In genomic region chr16:81728435-81728834, GRCh38 we compare ENCODE assay signal across 18 cellular contexts. TPM values are rescaled to one million over a fixed set of nuclear protein-coding genes. Genes with fewer than 3 reads are reported as not detected.
A peak's percentile ranks its signal among the peaks of the same experiment; 100 is the strongest.
DNase-seq lines count a peak whose midpoint lies in the region; ATAC-seq, FAIRE-seq and TF ChIP-seq lines count a peak whose summit lies in the region.
"Had no signal": no experiment of that assay in that cellular context is flagged by ENCODE, and none has a peak within 500 bp of the region (broad histone marks: within the 10 kb centered on the region; RNA-seq: fewer than 3 reads in every experiment).

No MANE protein-coding gene starts in this region.

- H4K20me1 ChIP-seq in HepG2 (ENCODE audit: insufficient read depth, low read length) (no peaks in the 10 kb centered on the region), OCI-LY7 (ENCODE audit: insufficient read depth, low read length) (no peaks in the 10 kb centered on the region), keratinocyte (ENCODE audit: control insufficient read depth, extremely low read depth, insufficient read depth, low read length) (no peaks in the 10 kb centered on the region)

- TF ChIP-seq EP300 in HepG2 (IDR thresholded peaks at IDR 0.05; ENCODE audit: low read depth in 2 of 2, low read length in 2 of 2): no peak
- TF ChIP-seq EP300 in HepG2 (CRISPR knock-in tag; IDR thresholded peaks at IDR 0.05; ENCODE audit: borderline replicate concordance): no peak
- TF ChIP-seq EP300 in gastroesophageal sphincter (IDR thresholded peaks at IDR 0.05): no peak

- H3K9me2 ChIP-seq in OCI-LY7 (ENCODE audit: insufficient read depth, low read length): no peaks in the 10 kb centered on the region

- POLR2A ChIA-PET in HepG2 (lab: Yijun Ruan, JAX) (interaction anchor here (0.6 kb wide), 1 partner anchor 146 kb away, joined by 4 read pairs; no protein-coding TSS in a partner anchor), OCI-LY7 (lab: Charles Lee) (interaction anchor here (0.6 kb wide), 4 partner anchors 119 to 337 kb away, joined by 3 to 4 read pairs (median 3); no protein-coding TSS in a partner anchor)

- peaks cover 15% of the 10 kb centered on the region; the same call in 1 of the 2 replicates for H3K4me1 ChIP-seq in HepG2 (ENCODE audit: insufficient read depth, low read length)
- H3K4me1 ChIP-seq in right lobe of liver: peaks cover 0 to 6% (median 0%) of the 10 kb centered on the region in 4 donors
- peaks cover 45% of the 10 kb centered on the region for H3K4me1 ChIP-seq in OCI-LY7 (ENCODE audit: insufficient read depth, low read length, poor library complexity, severe bottlenecking)
- H3K4me1 ChIP-seq in keratinocyte (ENCODE audit: control insufficient read depth, extremely low read depth, insufficient read depth, low read length): peaks cover 10% of the 10 kb centered on the region
- peaks cover 0 to 17% (median 9%) of the 10 kb centered on the region in 3 donors for H3K4me1 ChIP-seq in gastroesophageal sphincter

- 65% methylated on average over 4 of the region's 4 CpGs for WGBS in HepG2 (ENCODE audit: low lambda C conversion rate)
- WGBS in right lobe of liver (ENCODE audit: insufficient coverage, low coverage, low lambda C conversion rate, missing lambda C conversion rate): 71% methylated on average over 4 of the region's 4 CpGs
- WGBS in gastroesophageal sphincter (ENCODE audit: low coverage in 1 of 2), 2 donors: 77% methylated on average over 4 of the region's 4 CpGs

- CTCF ChIA-PET in HepG2 (lab: Yijun Ruan, JAX; ENCODE audit: low intra/inter-chr PET ratio, low total read pairs) (no interaction called here), OCI-LY7 (lab: Charles Lee; ENCODE audit: unreplicated experiment) (no interaction called here)

- ATAC-seq in HepG2 (no peak), right lobe of liver (no peak), HG02840 (IDR thresholded peaks at IDR 0.05; ENCODE audit: low FRiP score, unreplicated experiment) (no peak), gastroesophageal sphincter (no peak), GM18867 (IDR thresholded peaks at IDR 0.05; ENCODE audit: unreplicated experiment) (no peak)

- TF ChIP-seq CTCF in HepG2 (CRISPR knock-in tag; IDR thresholded peaks at IDR 0.05) (no peak), right lobe of liver (IDR thresholded peaks at IDR 0.05) (no peak), OCI-LY7 (conservative IDR thresholded peaks at IDR 0.05; ENCODE audit: low read length) (no peak), keratinocyte (optimal IDR thresholded peaks at IDR 0.05 in 1 of 3, IDR thresholded peaks at IDR 0.05 in 1 of 3, conservative IDR thresholded peaks at IDR 0.05 in 1 of 3; ENCODE audit: extremely low read depth in 1 of 3, insufficient read depth in 2 of 3, low read length in 3 of 3) (no peak), gastroesophageal sphincter (IDR thresholded peaks at IDR 0.05) (no peak)

- DNase-seq in HepG2 (ENCODE audit: low spot score) (no peak), right lobe of liver (no peak), OCI-LY7 (ENCODE audit: low spot score) (no peak), keratinocyte (ENCODE audit: low read depth, low spot score) (no peak), DMS 273 treated with DMSO at 0.1 percent for 48 hours (lab: John Stamatoyannopoulos, UW) (no peak)
- DNase-seq: AML-193; CD8-positive, alpha-beta memory T cell; GM23248; MG63; NCI-H1092 treated with DMSO at 0.1 percent for 48 hours; NCI-H1694; NCI-H446 treated with DMSO at 0.1 percent for 48 hours; NCI-H748 treated with DMSO at 0.1 percent for 48 hours; SHP77 treated with DMSO at 0.1 percent for 48 hours had no signal

- H3K79me2 ChIP-seq in HepG2 (ENCODE audit: insufficient read depth, low read length) (no peaks in the 10 kb centered on the region), OCI-LY7 (ENCODE audit: insufficient read depth, low read depth, low read length) (no peaks in the 10 kb centered on the region), keratinocyte (ENCODE audit: control insufficient read depth, insufficient read depth, low read length) (no peaks in the 10 kb centered on the region)

- FAIRE-seq in HepG2 (lab: Jason Lieb, UNC): no peak
- FAIRE-seq in keratinocyte (lab: Jason Lieb, UNC): no peak
- FAIRE-seq: RCC 7860 had no signal

- BruUV-seq in HepG2 (replicated peaks; lab: Mats Ljungman, UMichigan): no TSS peak
- no TSS peak for BruUV-seq in OCI-LY7 (replicated peaks; lab: Mats Ljungman, UMichigan)

- H3K27ac ChIP-seq in HepG2 (ENCODE audit: extremely low read length, insufficient read depth, low read length) (no peak overlapping the region), right lobe of liver (no peak overlapping the region), OCI-LY7 (ENCODE audit: low read depth, low read length, poor library complexity, severe bottlenecking) (peak overlapping the region; percentile 11), keratinocyte (ENCODE audit: control insufficient read depth, insufficient read depth, low read length) (no peak overlapping the region), gastroesophageal sphincter (no peak overlapping the region)
- H3K27ac ChIP-seq: GM23248 had no signal

- H3K9me3 ChIP-seq in HepG2 (ENCODE audit: low read length) (no peaks in the 10 kb centered on the region), right lobe of liver (no peaks in the 10 kb centered on the region), OCI-LY7 (ENCODE audit: low read length) (no peaks in the 10 kb centered on the region), keratinocyte (ENCODE audit: control insufficient read depth, low read depth, low read length) (no peaks in the 10 kb centered on the region), gastroesophageal sphincter (no peaks in the 10 kb centered on the region)
- H3K9me3 ChIP-seq: MG63 had no signal

- intact Hi-C loops in HepG2 (cut with micrococcal nuclease; ENCODE audit: unreplicated experiment) (no loop called here), right lobe of liver (cut with DNase I) (no loop called here), OCI-LY7 (cut with micrococcal nuclease; ENCODE audit: unreplicated experiment) (no loop called here)

- H3K36me3 ChIP-seq in HepG2 (replicated peaks in 1 of 2; ENCODE audit: control insufficient read depth in 1 of 2, insufficient read depth in 2 of 2, low read length in 2 of 2) (no peaks in the 10 kb centered on the region), right lobe of liver (no peaks in the 10 kb centered on the region), OCI-LY7 (ENCODE audit: insufficient read depth, low read length) (no peaks in the 10 kb centered on the region), keratinocyte (ENCODE audit: control insufficient read depth in 2 of 2, extremely low read depth in 1 of 2, insufficient read depth in 2 of 2, low read length in 2 of 2) (no peaks in the 10 kb centered on the region), gastroesophageal sphincter (no peaks in the 10 kb centered on the region)
- H3K36me3 ChIP-seq: MG63 had no signal

- H3K9ac ChIP-seq in HepG2 (ENCODE audit: insufficient read depth, low read depth, low read length) (no peak overlapping the region), keratinocyte (ENCODE audit: control insufficient read depth, extremely low read depth, insufficient read depth, low read length) (no peak overlapping the region)
- H3K9ac ChIP-seq: GM23248 had no signal

- dilution Hi-C loops in keratinocyte (cut with MboI; ENCODE audit: extremely low pct_ligation_motif_present, low sequenced_read_pairs): no loop called here

- TF ChIP-seq POLR2A in HepG2 (IDR thresholded peaks at IDR 0.05; ENCODE audit: insufficient read depth in 1 of 2, low read depth in 2 of 2, low read length in 2 of 2) (no peak), right lobe of liver (IDR thresholded peaks at IDR 0.05) (no peak), gastroesophageal sphincter (IDR thresholded peaks at IDR 0.05) (no peak)

- in situ Hi-C loops in HepG2 (cut with HindIII; ENCODE audit: extremely low pct_ligation_motif_present, low pct_unique_long_range_greater_than_20kb): loop anchor here (25.0 kb wide), 1 partner anchor 691 kb away; the partner anchor contains the start of gene ATMIN

- H3K9me1 ChIP-seq in keratinocyte (ENCODE audit: control insufficient read depth, extremely low read depth, insufficient read depth, low read length): no peaks in the 10 kb centered on the region

- H3K27me3 ChIP-seq in HepG2 (ENCODE audit: control insufficient read depth in 1 of 2, insufficient read depth in 2 of 2, low read length in 2 of 2) (peaks cover 1 to 31% of the 10 kb centered on the region in 2 experiments; a peak in 4 of 5 replicates), right lobe of liver (no peaks in the 10 kb centered on the region), keratinocyte (ENCODE audit: control insufficient read depth, extremely low read depth, insufficient read depth, low read length) (no peaks in the 10 kb centered on the region), gastroesophageal sphincter (no peaks in the 10 kb centered on the region)
- H3K27me3 ChIP-seq: MG63 had no signal

- H2AFZ ChIP-seq in HepG2 (ENCODE audit: low read length) (no peak overlapping the region), OCI-LY7 (ENCODE audit: low read length) (peak overlapping the region; percentile 79; the same call in 1 of the 2 replicates), keratinocyte (ENCODE audit: control insufficient read depth, low read length) (peak overlapping the region; percentile 74)
- H2AFZ ChIP-seq: GM23248 had no signal

- TF ChIP-seq RAD21 in HepG2 (CRISPR knock-in tag; IDR thresholded peaks at IDR 0.05): no peak

- H3K4me3 ChIP-seq in HepG2 (replicated peaks in 1 of 3; ENCODE audit: insufficient read depth in 1 of 3, low read depth in 2 of 3, low read length in 3 of 3) (no peak overlapping the region), right lobe of liver (no peak overlapping the region), OCI-LY7 (ENCODE audit: low read depth, low read length, poor library complexity, severe bottlenecking) (peak overlapping the region; percentile 5), keratinocyte (ENCODE audit: control insufficient read depth in 2 of 3, extremely low read depth in 1 of 3, insufficient read depth in 2 of 3, low read depth in 1 of 3, low read length in 3 of 3) (no peak overlapping the region), gastroesophageal sphincter (no peak overlapping the region)
- H3K4me3 ChIP-seq: GM23248, MG63 had no signal

- H3K4me2 ChIP-seq in HepG2 (ENCODE audit: low read depth, low read length) (no peak overlapping the region; the same call in 1 of the 2 replicates), OCI-LY7 (ENCODE audit: low read length) (peak overlapping the region; percentile 20; the same call in 1 of the 2 replicates), keratinocyte (ENCODE audit: control insufficient read depth, extremely low read depth, insufficient read depth, low read depth, low read length) (no peak overlapping the region)

RNA-seq across cellular contexts. Expression of gene PLCG2, which starts 50.7 kb away (rescaled TPM):
- total RNA-seq in HepG2 (2016; rRNA removed; fragmentation: Illumina TruSeq; extraction: Trizol): 0.13 TPM in 1 of 2 replicates, not detected in the other
- under 0.01 TPM in 1 of 2 replicates, not detected in the other for total RNA-seq in HepG2 (2016; cell fraction: cytosol; rRNA removed; fragmentation: Illumina TruSeq; extraction: Trizol; ENCODE audit: low read depth)
- 0.06 TPM in 1 of 2 replicates, not detected in the other for total RNA-seq in HepG2 (2016; cell fraction: insoluble cytoplasmic fraction; rRNA removed; fragmentation: Illumina TruSeq; extraction: Trizol)
- total RNA-seq in HepG2 (2016; cell fraction: membrane; rRNA removed; fragmentation: Illumina TruSeq; extraction: Trizol): not detected in 2 replicates
- total RNA-seq in HepG2 (2016; cell fraction: nucleus; rRNA removed; fragmentation: Illumina TruSeq; extraction: Trizol): not detected in 2 replicates
- polyA plus RNA-seq in HepG2 (2011; rRNA removed): 0.18 and 0.63 TPM in 2 replicates
- 0.31 and 0.46 TPM in 2 replicates for polyA plus RNA-seq in HepG2 (2011; cell fraction: cytosol; rRNA removed)
- polyA plus RNA-seq in HepG2 (2011; cell fraction: nucleus; rRNA removed): 1.1 and 2.2 TPM in 2 replicates
- 1.6 and 2.5 TPM in 2 replicates for polyA plus RNA-seq in HepG2 (2012)
- polyA plus RNA-seq in HepG2 (2016; cell fraction: cytosol; fragmentation: Illumina TruSeq; extraction: Trizol; ENCODE audit: low read depth): not detected in 2 replicates
- not detected in 2 replicates for polyA plus RNA-seq in HepG2 (2016; cell fraction: insoluble cytoplasmic fraction; fragmentation: Illumina TruSeq; extraction: Trizol; ENCODE audit: low read depth)
- polyA plus RNA-seq in HepG2 (2016; cell fraction: membrane; fragmentation: Illumina TruSeq; extraction: Trizol; ENCODE audit: low read depth): not detected in 2 replicates
- polyA plus RNA-seq in HepG2 (2016; cell fraction: nucleus; fragmentation: Illumina TruSeq; extraction: Trizol; ENCODE audit: insufficient read depth, low read depth): not detected in 2 replicates
- 4.0 and 7.0 TPM in 2 replicates for polyA minus RNA-seq in HepG2 (2011; rRNA and poly(A)+ RNA removed; ENCODE audit: low replicate concordance)
- not detected in 2 replicates for polyA minus RNA-seq in HepG2 (2011; cell fraction: cytosol; rRNA and poly(A)+ RNA removed)
- 1.1 and 2.3 TPM in 2 replicates for polyA minus RNA-seq in HepG2 (2011; cell fraction: nucleus; rRNA and poly(A)+ RNA removed)
- total RNA-seq in right lobe of liver: 10 to 100 TPM; 11.1 to 23.1 (median 17.7) TPM
- total RNA-seq in OCI-LY7 (2014; rRNA removed; shearing (Covaris generic)): 196 and 198 TPM in 2 replicates
- 464 and 485 TPM in 2 replicates for total RNA-seq in OCI-LY7 (2022)
- polyA plus RNA-seq in keratinocyte: 1.8 to 3.6 TPM (median 3.5 TPM) in 3 replicates
- polyA plus RNA-seq in keratinocyte (2011; ENCODE audit: low read depth): 1.7 TPM
- polyA plus RNA-seq in keratinocyte (2011; cell fraction: cytosol; rRNA removed): 2.2 and 2.6 TPM in 2 replicates
- 10.0 and 10.1 TPM in 2 replicates for polyA plus RNA-seq in keratinocyte (2011; cell fraction: nucleus; rRNA removed)
- 1.2 and 1.7 TPM in 2 replicates for polyA plus RNA-seq in keratinocyte (2012; ENCODE audit: low replicate concordance)
- 9.6 to 19.6 TPM (median 12.7 TPM) in 3 replicates for polyA minus RNA-seq in keratinocyte
- polyA minus RNA-seq in keratinocyte (2011; cell fraction: cytosol; rRNA and poly(A)+ RNA removed): 7.1 TPM
- 7.9 and 9.2 TPM in 2 replicates for polyA minus RNA-seq in keratinocyte (2011; cell fraction: nucleus; rRNA and poly(A)+ RNA removed)
- total RNA-seq in gastroesophageal sphincter: 10 to 100 TPM in 1 of 4 donors, 1 to 10 TPM in 3; 6.2 to 11.4 (median 8.1) TPM
- total RNA-seq: GM23248 had no signal

Comparison
In these comparisons a context has a peak if more than half of its experiments do, and no peak if none do; other contexts are left out.
1. RNA of gene PLCG2, which starts 50.7 kb away (total RNA-seq): 196 to 485 TPM in OCI-LY7; 11.1 to 23.1 TPM in right lobe of liver, 6.2 to 11.4 TPM in gastroesophageal sphincter and under 0.01 to 0.13 TPM in HepG2; every median in the first group is over 4 times any median in the second.